In the genomic region with DNA sequence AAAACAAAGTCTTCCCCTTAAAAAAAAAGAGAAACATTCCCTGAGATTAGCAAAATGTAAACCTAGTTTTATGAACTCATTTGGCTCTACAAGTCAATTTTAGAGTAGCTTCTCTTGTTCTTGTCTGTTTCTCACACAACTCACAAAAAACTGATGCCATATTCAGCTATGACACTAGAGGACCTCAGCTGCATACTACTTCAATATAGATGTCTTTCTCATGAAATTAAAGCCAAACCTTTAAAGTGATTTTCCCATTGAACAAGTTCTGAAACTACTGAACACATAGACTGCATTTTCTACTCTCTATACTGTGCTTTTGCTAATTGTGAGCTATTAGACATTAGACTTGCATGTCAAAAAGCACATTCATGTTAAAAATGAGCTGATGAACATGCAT, we compare ENCODE assay signal across 8 cellular contexts. TPM values are rescaled to one million over a fixed set of nuclear protein-coding genes. Genes with fewer than 3 reads are reported as not detected.
DNase-seq lines count a peak whose midpoint lies in the region; ATAC-seq and TF ChIP-seq lines count a peak whose summit lies in the region.

No MANE protein-coding gene starts in this region.

- H3K4me2 ChIP-seq in HCT116 (ENCODE audit: low read length) = no peak overlapping the region

- no peak overlapping the region for H2AFZ ChIP-seq in HCT116 (ENCODE audit: low read depth, low read length, poor library complexity, severe bottlenecking)

- H3K4me1 ChIP-seq in HCT116 (ENCODE audit: control insufficient read depth in 1 of 2, insufficient read depth in 2 of 2, low read length in 2 of 2) = peaks cover 0 to 5% of the 10 kb centered on the region in 2 experiments; a peak in 2 of 4 replicates
- no peaks in the 10 kb centered on the region for H3K4me1 ChIP-seq in prostate gland (replicated peaks)

- peak; percentile 69 for TF ChIP-seq RAD21 in HCT116 (IDR thresholded peaks at IDR 0.05; ENCODE audit: low read depth)

- CTCF ChIA-PET in HCT116 (lab: Charles Lee) = interaction anchor here (0.6 to 1.7 kb wide), 17 partner anchors 8 to 916 kb away, joined by 3 to 11 read pairs (median 5); no protein-coding TSS in a partner anchor

- H3K27ac ChIP-seq in HCT116 (ENCODE audit: low read depth, low read length) (no peak overlapping the region), prostate gland (no peak overlapping the region)

- H3K9me3 ChIP-seq in HCT116 (ENCODE audit: control insufficient read depth in 1 of 2, insufficient read depth in 1 of 2, low read depth in 1 of 2, low read length in 2 of 2) = no peaks in the 10 kb centered on the region
- H3K9me3 ChIP-seq in prostate gland = no peaks in the 10 kb centered on the region

- H3K36me3 ChIP-seq in HCT116 (ENCODE audit: control insufficient read depth in 1 of 2, insufficient read depth in 2 of 2, low read length in 2 of 2) = no peaks in the 10 kb centered on the region
- H3K36me3 ChIP-seq in prostate gland = no peaks in the 10 kb centered on the region

- H3K79me2 ChIP-seq in HCT116 (ENCODE audit: insufficient read depth, low read length) = no peaks in the 10 kb centered on the region

- no peak overlapping the region for H3K4me3 ChIP-seq in HCT116 (replicated peaks in 1 of 2; ENCODE audit: low read depth in 1 of 2, low read length in 2 of 2)
- H3K4me3 ChIP-seq in prostate gland = no peak overlapping the region

- RAD21 ChIA-PET in HCT116 (lab: Charles Lee; ENCODE audit: low non-redundant PET in 1 of 2, low total read pairs in 2 of 2, uncharacterized antibody in 2 of 2, unreplicated experiment in 2 of 2) = no interaction called here

- intact Hi-C loops in HCT116 (cut with micrococcal nuclease) = loop anchor here (1.0 to 5.0 kb wide), 5 partner anchors 236 to 1251 kb away; no protein-coding TSS in a partner anchor
- intact Hi-C loops in prostate gland (cut with DNase I) = no loop called here

- H3K9ac ChIP-seq in HCT116 (ENCODE audit: low read length) = no peak overlapping the region

- TF ChIP-seq CTCF in HCT116 (IDR thresholded peaks at IDR 0.05 in 2 of 3, conservative IDR thresholded peaks at IDR 0.05 in 1 of 3; ENCODE audit: borderline replicate concordance in 1 of 3, insufficient read depth in 1 of 3, low read depth in 2 of 3, low read length in 2 of 3) (peak; percentile 45 to 72 (median 48); a peak in 5 of 6 replicates), prostate gland (IDR thresholded peaks at IDR 0.05) (peak in 3 of 4 experiments; percentile 10 to 38 (median 34))

- H3K9me2 ChIP-seq in HCT116 (ENCODE audit: insufficient read depth) = no peaks in the 10 kb centered on the region

- no peaks in the 10 kb centered on the region for H3K27me3 ChIP-seq in HCT116 (ENCODE audit: insufficient read depth, low read length)
- no peaks in the 10 kb centered on the region for H3K27me3 ChIP-seq in prostate gland (replicated peaks; ENCODE audit: insufficient read depth)

- POLR2A ChIA-PET in HCT116 (lab: Charles Lee) = no interaction called here

- no TSS peak for BruUV-seq in HCT116 (replicated peaks; lab: Mats Ljungman, UMichigan)

- TF ChIP-seq POLR2A in HCT116 (IDR thresholded peaks at IDR 0.05; ENCODE audit: borderline replicate concordance, extremely low read depth, insufficient read depth, insufficient read length) (no peak), prostate gland (IDR thresholded peaks at IDR 0.05) (no peak)

- H4K20me1 ChIP-seq in HCT116 (ENCODE audit: insufficient read depth) = no peaks in the 10 kb centered on the region

- no peak for ATAC-seq in HCT116

- DNase-seq in NCI-H2171 treated with DMSO at 0.1 percent for 48 hours (lab: John Stamatoyannopoulos, UW) = peak; percentile 4
- no peak for DNase-seq in NCI-H2171 (lab: John Stamatoyannopoulos, UW)
- DNase-seq in HCT116 (ENCODE audit: low read depth, low spot score) = peak; percentile 34
- DNase-seq in NCI-H226 = peak; percentile 19
- peak; percentile 79 for DNase-seq in dedifferentiated amniotic fluid mesenchymal stem cell (ENCODE audit: extremely low spot score)
- DNase-seq in prostate gland (ENCODE audit: low spot score) = no peak
- DNase-seq in GOT3 (lab: John Stamatoyannopoulos, UW) = no peak
- no peak for DNase-seq in stimulated activated CD4-positive, alpha-beta T cell treated with anti-CD3 and anti-CD28 coated beads, Interleukin-4, amount 100 ng/mL, for 4 hours

TF ChIP-seq in HCT116, 20 proteins besides CTCF, POLR2A, EP300 and RAD21:
- TF ChIP-seq ZNF274 (IDR thresholded peaks at IDR 0.05; ENCODE audit: low read depth, low read length) = no peak
- no peak for TF ChIP-seq TCF7L2 (IDR thresholded peaks at IDR 0.05; ENCODE audit: borderline replicate concordance, extremely low read depth, insufficient read depth, insufficient read length)
- TF ChIP-seq EZH2phosphoT487 (IDR thresholded peaks at IDR 0.05; ENCODE audit: borderline replicate concordance) = no peak
- TF ChIP-seq, protein P1, sequence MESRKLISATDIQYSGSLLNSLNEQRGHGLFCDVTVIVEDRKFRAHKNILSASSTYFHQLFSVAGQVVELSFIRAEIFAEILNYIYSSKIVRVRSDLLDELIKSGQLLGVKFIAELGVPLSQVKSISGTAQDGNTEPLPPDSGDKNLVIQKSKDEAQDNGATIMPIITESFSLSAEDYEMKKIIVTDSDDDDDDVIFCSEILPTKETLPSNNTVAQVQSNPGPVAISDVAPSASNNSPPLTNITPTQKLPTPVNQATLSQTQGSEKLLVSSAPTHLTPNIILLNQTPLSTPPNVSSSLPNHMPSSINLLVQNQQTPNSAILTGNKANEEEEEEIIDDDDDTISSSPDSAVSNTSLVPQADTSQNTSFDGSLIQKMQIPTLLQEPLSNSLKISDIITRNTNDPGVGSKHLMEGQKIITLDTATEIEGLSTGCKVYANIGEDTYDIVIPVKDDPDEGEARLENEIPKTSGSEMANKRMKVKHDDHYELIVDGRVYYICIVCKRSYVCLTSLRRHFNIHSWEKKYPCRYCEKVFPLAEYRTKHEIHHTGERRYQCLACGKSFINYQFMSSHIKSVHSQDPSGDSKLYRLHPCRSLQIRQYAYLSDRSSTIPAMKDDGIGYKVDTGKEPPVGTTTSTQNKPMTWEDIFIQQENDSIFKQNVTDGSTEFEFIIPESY (IDR thresholded peaks at IDR 0.05; ENCODE audit: extremely low read depth, insufficient replicate concordance, low read length) = no peak
- TF ChIP-seq FOSL1 (IDR thresholded peaks at IDR 0.05; ENCODE audit: low read depth) = no peak

RNA-seq across cellular contexts. Expression of a gene that starts 49.8 kb away (rescaled TPM):
- total RNA-seq in HCT116 (2021; ENCODE audit: unreplicated experiment) = 22.3 TPM
- 4.2 and 6.3 TPM in 2 replicates for polyA plus RNA-seq in HCT116 (2012)
- total RNA-seq in prostate gland = 10 to 100 TPM; 29.8 to 32.3 TPM

RNA-seq across cellular contexts. Expression of a gene that starts 50.1 kb away (rescaled TPM):
- 67.4 TPM for total RNA-seq in HCT116 (2021; ENCODE audit: unreplicated experiment)
- 19.3 and 26.5 TPM in 2 replicates for polyA plus RNA-seq in HCT116 (2012)
- total RNA-seq in prostate gland = 10 to 100 TPM; 20.5 to 32.4 TPM

Comparison
In these comparisons a context has a peak if more than half of its experiments do, and no peak if none do; other contexts are left out.
1. DNase-seq: peak in NCI-H2171 treated with DMSO at 0.1 percent for 48 hours (single experiment), HCT116 (single experiment), NCI-H226 (single experiment) and dedifferentiated amniotic fluid mesenchymal stem cell (single experiment); none in NCI-H2171 (single experiment), prostate gland (single experiment), GOT3 (single experiment) and stimulated activated CD4-positive, alpha-beta T cell treated with anti-CD3 and anti-CD28 coated beads, Interleukin-4, amount 100 ng/mL, for 4 hours (0 of 2).